ENCODE assay signal across 8 cellular contexts in genomic region chr4:148445071-148445902, GRCh38. TPM values are rescaled to one million over a fixed set of nuclear protein-coding genes. Genes with fewer than 3 reads are reported as not detected.
A peak's percentile ranks its signal among the peaks of the same experiment; 100 is the strongest.
DNase-seq lines count a peak whose midpoint lies in the region; ATAC-seq and TF ChIP-seq lines count a peak whose summit lies in the region.

No MANE protein-coding gene starts in this region.

- ATAC-seq in PC-3 (peak; percentile 9), heart right ventricle (peak; percentile 12 to 54 (median 35)), upper lobe of left lung (ENCODE audit: low FRiP score in 2 of 2) (peak in 1 of 2 donors; percentile 55), HG03196 (IDR thresholded peaks at IDR 0.05; ENCODE audit: unreplicated experiment) (no peak)

- H3K4me3 Mint-ChIP-seq in activated naive CD4-positive, alpha-beta T cell treated with anti-CD3 and anti-CD28 coated beads, Interleukin-2, amount 50 U/mL, for 24 hours, result peak overlapping the region; percentile 86

- H3K9me3 ChIP-seq in PC-3 (ENCODE audit: low read length) (no peaks in the 10 kb centered on the region), heart right ventricle (no peaks in the 10 kb centered on the region), upper lobe of left lung (no peaks in the 10 kb centered on the region)

- CTCF ChIA-PET in PC-3 (lab: Charles Lee), result no interaction called here

- H3K4me3 ChIP-seq in PC-3 (ENCODE audit: low read length), result peak overlapping the region; percentile 86
- H3K4me3 ChIP-seq in heart right ventricle, result peak overlapping the region; percentile 62 to 97 (median 86)
- H3K4me3 ChIP-seq in upper lobe of left lung, result peak overlapping the region; percentile 63 to 94 (median 90)

- peak overlapping the region; percentile 92 for H3K4me2 ChIP-seq in PC-3 (ENCODE audit: low read length)

- WGBS in heart right ventricle, 2 donors, result 0 to 2% methylated on average over 62 to 102 of the region's 103 CpGs
- 0% methylated on average over 1 to 56 of the region's 103 CpGs for WGBS in upper lobe of left lung, 2 donors

- no peaks in the 10 kb centered on the region for H3K36me3 Mint-ChIP-seq in activated naive CD4-positive, alpha-beta T cell treated with anti-CD3 and anti-CD28 coated beads, Interleukin-2, amount 50 U/mL, for 24 hours

- H3K27ac Mint-ChIP-seq in activated naive CD4-positive, alpha-beta T cell treated with anti-CD3 and anti-CD28 coated beads, Interleukin-2, amount 50 U/mL, for 24 hours, result peak overlapping the region; percentile 68

- POLR2A ChIA-PET in PC-3 (lab: Charles Lee; ENCODE audit: unreplicated experiment), result no interaction called here

- H3K9ac ChIP-seq in PC-3 (ENCODE audit: low read length), result peak overlapping the region; percentile 20; the same call in 1 of the 2 replicates

- TF ChIP-seq EP300 in upper lobe of left lung (IDR thresholded peaks at IDR 0.05), result no peak

- peak in 1 of 4 donors; percentile 25 for TF ChIP-seq POLR2A in upper lobe of left lung (IDR thresholded peaks at IDR 0.05)

- intact Hi-C loops in PC-3 (cut with micrococcal nuclease), result loop anchor here (5.0 kb wide), 1 partner anchor 227 kb away; no protein-coding TSS in a partner anchor
- intact Hi-C loops in heart right ventricle (cut with DNase I), result loop anchor here in 6 of 10 donors (10.0 kb wide), 6 partner anchors 70 to 580 kb away; no protein-coding TSS in a partner anchor

- no peaks in the 10 kb centered on the region for H4K20me1 ChIP-seq in PC-3 (ENCODE audit: low read length)

- no peaks in the 10 kb centered on the region for H3K27me3 ChIP-seq in PC-3 (ENCODE audit: low read length)
- H3K27me3 ChIP-seq in heart right ventricle, result peaks cover 0 to 69% (median 0%) of the 10 kb centered on the region in 7 donors
- peaks cover 0 to 17% (median 0%) of the 10 kb centered on the region in 4 donors for H3K27me3 ChIP-seq in upper lobe of left lung

- H3K36me3 ChIP-seq in PC-3 (ENCODE audit: low read depth, low read length) (no peaks in the 10 kb centered on the region), heart right ventricle (no peaks in the 10 kb centered on the region), upper lobe of left lung (no peaks in the 10 kb centered on the region)

- H3F3A ChIP-seq in PC-3 (ENCODE audit: low read length, unreplicated experiment), result no peaks in the 10 kb centered on the region

- BruUV-seq in PC-3 (replicated peaks; lab: Mats Ljungman, UMichigan), result no TSS peak

- no peak for TF ChIP-seq CTCF in PC-3 (conservative IDR thresholded peaks at IDR 0.05; ENCODE audit: low read depth, low read length)
- peak in 1 of 9 donors; percentile 12 for TF ChIP-seq CTCF in heart right ventricle (IDR thresholded peaks at IDR 0.05)
- TF ChIP-seq CTCF in upper lobe of left lung (IDR thresholded peaks at IDR 0.05), result no peak

- no peak overlapping the region for H3K27ac ChIP-seq in PC-3 (ENCODE audit: low read length)
- peak overlapping the region; percentile 46 to 98 (median 91) for H3K27ac ChIP-seq in heart right ventricle
- H3K27ac ChIP-seq in upper lobe of left lung, result peak overlapping the region; percentile 89 to 95 (median 92)

- DNase-seq in NCI-H2227 (lab: John Stamatoyannopoulos, UW; ENCODE audit: unreplicated experiment) (peak; percentile 15), NCI-H2227 treated with DMSO at 0.1 percent for 48 hours (lab: John Stamatoyannopoulos, UW) (no peak), PC-3 (peak; percentile 33), heart right ventricle (peak; percentile 70 to 72), pons (ENCODE audit: low spot score) (peak; percentile 39), upper lobe of left lung (peak; percentile 72 to 94)

- no peaks in the 10 kb centered on the region for H3K9me3 Mint-ChIP-seq in activated naive CD4-positive, alpha-beta T cell treated with anti-CD3 and anti-CD28 coated beads, Interleukin-2, amount 50 U/mL, for 24 hours

- no peaks in the 10 kb centered on the region for H3K27me3 Mint-ChIP-seq in activated naive CD4-positive, alpha-beta T cell treated with anti-CD3 and anti-CD28 coated beads, Interleukin-2, amount 50 U/mL, for 24 hours

- H3K4me1 ChIP-seq in PC-3 (ENCODE audit: insufficient read depth, low read length) (peaks cover 12% of the 10 kb centered on the region; the same call in 1 of the 2 replicates), heart right ventricle (peaks cover 6 to 47% (median 36%) of the 10 kb centered on the region in 9 donors), upper lobe of left lung (peaks cover 0 to 36% (median 11%) of the 10 kb centered on the region in 4 donors)

- H3K79me2 ChIP-seq in PC-3 (ENCODE audit: low read length), result 0 out of 2 replicates have a peak, but pooled peaks cover 4% of the 10 kb centered on the region

- no peaks in the 10 kb centered on the region for H3K9me2 ChIP-seq in PC-3 (replicated peaks; ENCODE audit: low read length)

- H3K4me1 Mint-ChIP-seq in activated naive CD4-positive, alpha-beta T cell treated with anti-CD3 and anti-CD28 coated beads, Interleukin-2, amount 50 U/mL, for 24 hours, result peaks cover 39% of the 10 kb centered on the region

- H2AFZ ChIP-seq in PC-3 (ENCODE audit: low read length), result peak overlapping the region; percentile 78

RNA-seq across cellular contexts. Expression of gene NR3C2, which starts 3.1 kb away (rescaled TPM):
- total RNA-seq in PC-3 (2014; rRNA removed), result 1.2 and 2.8 TPM in 2 replicates
- 10 to 100 TPM; 15.4 to 28.6 (median 23.7) TPM for total RNA-seq in heart right ventricle
- polyA plus RNA-seq in heart right ventricle, result 1 to 10 TPM; 2.2 to 4.2 TPM
- 10 to 100 TPM; 10.3 to 39.8 (median 23.7) TPM for total RNA-seq in upper lobe of left lung
